ENCODE assay signal across 1 cellular context in the genomic region with DNA sequence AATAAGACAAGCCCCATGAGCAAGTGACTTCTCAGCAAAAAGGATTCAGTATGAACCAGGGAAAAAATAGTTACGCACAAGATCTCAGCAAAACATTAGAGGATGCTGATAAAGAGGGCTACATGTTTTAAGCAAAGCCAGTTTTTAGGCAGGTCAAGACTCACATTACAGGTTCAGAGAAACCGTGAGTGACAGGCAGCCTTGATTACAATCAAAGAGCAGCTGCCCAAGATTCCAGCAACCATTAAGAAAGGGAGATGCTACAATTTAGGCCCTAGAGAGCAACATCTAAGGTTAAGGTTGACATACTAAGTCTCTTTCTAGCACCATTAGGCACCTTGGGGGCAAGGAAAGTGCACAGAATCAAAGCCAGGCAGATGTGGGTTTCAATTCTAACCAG.
TF ChIP-seq lines count a peak whose summit lies in the region.

No MANE protein-coding gene starts in this region.

TF ChIP-seq in K562, 482 proteins besides CTCF, POLR2A, EP300 and RAD21 (continued from another document):
- TF ChIP-seq, protein P1, sequence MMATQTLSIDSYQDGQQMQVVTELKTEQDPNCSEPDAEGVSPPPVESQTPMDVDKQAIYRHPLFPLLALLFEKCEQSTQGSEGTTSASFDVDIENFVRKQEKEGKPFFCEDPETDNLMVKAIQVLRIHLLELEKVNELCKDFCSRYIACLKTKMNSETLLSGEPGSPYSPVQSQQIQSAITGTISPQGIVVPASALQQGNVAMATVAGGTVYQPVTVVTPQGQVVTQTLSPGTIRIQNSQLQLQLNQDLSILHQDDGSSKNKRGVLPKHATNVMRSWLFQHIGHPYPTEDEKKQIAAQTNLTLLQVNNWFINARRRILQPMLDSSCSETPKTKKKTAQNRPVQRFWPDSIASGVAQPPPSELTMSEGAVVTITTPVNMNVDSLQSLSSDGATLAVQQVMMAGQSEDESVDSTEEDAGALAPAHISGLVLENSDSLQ (IDR thresholded peaks at IDR 0.05) = peak; percentile 50
